Comparison of ENCODE assay signal across 28 cellular contexts in genomic region chr5:135018457-135018856, GRCh38. TPM values are rescaled to one million over a fixed set of nuclear protein-coding genes. Genes with fewer than 3 reads are reported as not detected.
"Had no signal": no experiment of that assay in that cellular context is flagged by ENCODE, and none has a peak within 500 bp of the region (broad histone marks: within the 10 kb centered on the region; RNA-seq: fewer than 3 reads in every experiment).

No MANE protein-coding gene starts in this region.

- H3K9me3 ChIP-seq: MG63 had no signal

- H3K9me3 Mint-ChIP-seq: activated naive CD4-positive, alpha-beta T cell treated with anti-CD3 and anti-CD28 coated beads for 36 hours; activated T-cell treated with anti-CD3 and anti-CD28 coated beads, Interleukin-2, amount 50 U/mL, for 24 hours; activated T-helper 1 cell treated with anti-CD3 and anti-CD28 coated beads, Interleukin-12 subunit alpha, Interleukin-12 subunit beta, Interleukin-2, Interleukin-4 antibody, amounts not matched to agents 30 ng/mL and 10 ng/mL and 1 ng/mL, durations not matched to agents 14 hours and 24 hours and 36 hours; T-helper 1 cell treated with Interleukin-12 subunit alpha and Interleukin-12 subunit beta and Interleukin-4 antibody, amounts not matched to agents 30 μg/mL and 1 μg/mL, for 36 hours had no signal

- DNase-seq: activated CD4-positive, alpha-beta T cell treated with anti-CD3 and anti-CD28 coated beads for 48 hours; activated CD4-positive, alpha-beta T cell treated with anti-CD3 and anti-CD28 coated beads, Interleukin-2, amount 50 U/mL, for 4 hours; activated CD8-positive, alpha-beta memory T cell treated with anti-CD3 and anti-CD28 coated beads, Interleukin-2, amount 10 ng/mL, durations not matched to agents 7 days and 5 days; activated gamma-delta T cell; activated naive CD4-positive, alpha-beta T cell treated with anti-CD3 and anti-CD28 coated beads for 36 hours; activated T-cell treated with anti-CD3 and anti-CD28 coated beads, Interleukin-2, amount 50 U/mL, for 24 hours; amygdala; MG63; MV-4-11; NCI-H1092 treated with DMSO at 0.1 percent for 48 hours; NCI-H1417 treated with DMSO at 0.1 percent for 48 hours; NCI-H1694; NCI-H2029; NCI-H2107; NCI-H345; NCI-H510A; NCI-H526 treated with DMSO at 0.1 percent for 48 hours; NCI-H82; RPMI8226; SHP77 treated with DMSO at 0.1 percent for 48 hours had no signal

- H3K27ac Mint-ChIP-seq: activated CD8-positive, alpha-beta memory T cell treated with anti-CD3 and anti-CD28 coated beads, Interleukin-2, amount 10 ng/mL, durations not matched to agents 7 days and 5 days; activated naive CD4-positive, alpha-beta T cell treated with anti-CD3 and anti-CD28 coated beads for 36 hours; activated naive CD8-positive, alpha-beta T cell; activated T-cell treated with anti-CD3 and anti-CD28 coated beads, Interleukin-2, amount 50 U/mL, for 24 hours; activated T-helper 1 cell treated with anti-CD3 and anti-CD28 coated beads, Interleukin-12 subunit alpha, Interleukin-12 subunit beta, Interleukin-2, Interleukin-4 antibody, amounts not matched to agents 30 ng/mL and 10 ng/mL and 1 ng/mL, durations not matched to agents 14 hours and 24 hours and 36 hours; brain; T-helper 1 cell treated with Interleukin-12 subunit alpha and Interleukin-12 subunit beta and Interleukin-4 antibody, amounts not matched to agents 30 μg/mL and 1 μg/mL, for 36 hours had no signal

- H3K36me3 Mint-ChIP-seq: activated CD8-positive, alpha-beta memory T cell treated with anti-CD3 and anti-CD28 coated beads, Interleukin-2, amount 10 ng/mL, durations not matched to agents 7 days and 5 days; activated naive CD8-positive, alpha-beta T cell; brain had no signal

- ATAC-seq: activated CD4-positive, CD25-positive, alpha-beta regulatory T cell treated with anti-CD3 and anti-CD28 coated beads, Interleukin-2, amount 50 U/mL, for 24 hours; activated CD8-positive, alpha-beta memory T cell treated with anti-CD3 and anti-CD28 coated beads, Interleukin-2, amount 10 ng/mL, durations not matched to agents 7 days and 5 days; Panc1 had no signal

- H3K27me3 ChIP-seq: MG63 had no signal

- H3K4me3 Mint-ChIP-seq: activated CD8-positive, alpha-beta memory T cell treated with anti-CD3 and anti-CD28 coated beads, Interleukin-2, amount 10 ng/mL, durations not matched to agents 7 days and 5 days; activated naive CD4-positive, alpha-beta T cell treated with anti-CD3 and anti-CD28 coated beads for 36 hours; activated naive CD8-positive, alpha-beta T cell; activated T-cell treated with anti-CD3 and anti-CD28 coated beads, Interleukin-2, amount 50 U/mL, for 24 hours; activated T-helper 1 cell treated with anti-CD3 and anti-CD28 coated beads, Interleukin-12 subunit alpha, Interleukin-12 subunit beta, Interleukin-2, Interleukin-4 antibody, amounts not matched to agents 30 ng/mL and 10 ng/mL and 1 ng/mL, durations not matched to agents 14 hours and 24 hours and 36 hours; brain; T-helper 1 cell treated with Interleukin-12 subunit alpha and Interleukin-12 subunit beta and Interleukin-4 antibody, amounts not matched to agents 30 μg/mL and 1 μg/mL, for 36 hours had no signal

- H3K4me3 ChIP-seq: MG63 had no signal

- H3K4me1 Mint-ChIP-seq: activated CD8-positive, alpha-beta memory T cell treated with anti-CD3 and anti-CD28 coated beads, Interleukin-2, amount 10 ng/mL, durations not matched to agents 7 days and 5 days had no signal

- H3K27ac ChIP-seq: VCaP had no signal

RNA-seq across cellular contexts. Expression of gene CATSPER3, which starts 50.8 kb away (rescaled TPM):
- total RNA-seq: SK-MEL-5 had no signal
